In genomic region chr5:134226441-134227192, GRCh38 we compare ENCODE assay signal across 8 cellular contexts. TPM values are rescaled to one million over a fixed set of nuclear protein-coding genes. Genes with fewer than 3 reads are reported as not detected.
DNase-seq lines count a peak whose midpoint lies in the region; ATAC-seq and TF ChIP-seq lines count a peak whose summit lies in the region.

No MANE protein-coding gene starts in this region.

- peak overlapping the region; percentile 62 for H3K18ac ChIP-seq in mesendoderm (ENCODE audit: low read length)

- H3K23ac ChIP-seq in mesendoderm (ENCODE audit: low read length): no peak overlapping the region

- peak overlapping the region; percentile 90 for H3K9ac ChIP-seq in SK-N-MC (ENCODE audit: insufficient read length)
- H3K9ac ChIP-seq in colonic mucosa (ENCODE audit: low read depth in 2 of 2, low read length in 2 of 2): peak overlapping the region; percentile 93 to 97
- H3K9ac ChIP-seq in mesendoderm (ENCODE audit: low read length): peak overlapping the region; percentile 76

- DNase-seq in NCI-H1092 treated with DMSO at 0.1 percent for 48 hours (lab: John Stamatoyannopoulos, UW) (peak; percentile 33), NCI-H1092 (lab: John Stamatoyannopoulos, UW) (no peak), SK-N-MC (ENCODE audit: low read depth, low spot score) (no peak), colonic mucosa (peak; percentile 89), mesendoderm (no peak), upper lobe of left lung (peak; percentile 85 to 92), NCI-H1048 (lab: John Stamatoyannopoulos, UW) (no peak)

- H4K5ac ChIP-seq in mesendoderm (ENCODE audit: low read length): no peak overlapping the region

- no peak overlapping the region for H2BK15ac ChIP-seq in mesendoderm (replicated peaks; ENCODE audit: low read depth)

- no CpG with 5 or more reads among the region's 51 CpGs for WGBS in mesendoderm (ENCODE audit: extremely low coverage, insufficient coverage, low lambda C conversion rate)
- 5 to 6% methylated on average over 16 to 42 of the region's 51 CpGs for WGBS in upper lobe of left lung, 2 donors

- H3K4me1 ChIP-seq in colonic mucosa (peaks cover 20% of the 10 kb centered on the region), mesendoderm (ENCODE audit: control insufficient read depth, low read depth, low read length) (peaks cover 4% of the 10 kb centered on the region), upper lobe of left lung (peaks cover 32 to 41% (median 37%) of the 10 kb centered on the region in 4 donors)

- intact Hi-C loops in colonic mucosa (cut with DNase I): loop anchor here (5.0 kb wide), 1 partner anchor 44 kb away; no protein-coding TSS in a partner anchor

- H3K4me3 ChIP-seq in SK-N-MC (peak overlapping the region; percentile 92), colonic mucosa (peak overlapping the region; percentile 80), mesendoderm (ENCODE audit: low read length) (peak overlapping the region; percentile 64), upper lobe of left lung (peak overlapping the region; percentile 41 to 93 (median 78))

- H2BK5ac ChIP-seq in mesendoderm (ENCODE audit: low read length): no peak overlapping the region

- H3K79me1 ChIP-seq in mesendoderm (ENCODE audit: low read length): peaks cover 4% of the 10 kb centered on the region

- H3K27me3 ChIP-seq in colonic mucosa (no peaks in the 10 kb centered on the region), mesendoderm (ENCODE audit: insufficient read depth, low read length, poor library complexity) (no peaks in the 10 kb centered on the region), upper lobe of left lung (no peaks in the 10 kb centered on the region)

- H3K36me3 ChIP-seq in SK-N-MC (ENCODE audit: insufficient read depth, low read length) (peaks cover 28% of the 10 kb centered on the region), colonic mucosa (no peaks in the 10 kb centered on the region), mesendoderm (ENCODE audit: control insufficient read depth, insufficient read depth, low read length) (no peaks in the 10 kb centered on the region), upper lobe of left lung (no peaks in the 10 kb centered on the region)

- TF ChIP-seq POLR2A in upper lobe of left lung (IDR thresholded peaks at IDR 0.05): peak in 2 of 4 donors; percentile 73 to 77

- ATAC-seq in HG02884 (IDR thresholded peaks at IDR 0.05; ENCODE audit: unreplicated experiment) (peak; percentile 17), upper lobe of left lung (ENCODE audit: low FRiP score in 2 of 2) (peak; percentile 48 to 94)

- TF ChIP-seq CTCF in colonic mucosa (IDR thresholded peaks at IDR 0.05): no peak
- peak in 1 of 6 experiments; percentile 26 for TF ChIP-seq CTCF in upper lobe of left lung (IDR thresholded peaks at IDR 0.05)

- no peak overlapping the region for H4K8ac ChIP-seq in mesendoderm (ENCODE audit: low read depth, low read length)

- H3K27ac ChIP-seq in SK-N-MC (no peak overlapping the region), colonic mucosa (peak overlapping the region; percentile 100), mesendoderm (ENCODE audit: low read depth, low read length) (peak overlapping the region; percentile 51), upper lobe of left lung (peak overlapping the region; percentile 98 to 100 (median 100))

- H3K79me2 ChIP-seq in mesendoderm (ENCODE audit: control insufficient read depth, insufficient read depth, low read length): peaks cover 39% of the 10 kb centered on the region

- H2AK5ac ChIP-seq in mesendoderm (ENCODE audit: low read length): no peak overlapping the region

- H3K4me2 ChIP-seq in mesendoderm (ENCODE audit: low read length): peak overlapping the region; percentile 82

- H3K4ac ChIP-seq in mesendoderm (ENCODE audit: low read depth, low read length): no peak overlapping the region

- TF ChIP-seq EP300 in upper lobe of left lung (IDR thresholded peaks at IDR 0.05): no peak

- H3K56ac ChIP-seq in mesendoderm (ENCODE audit: low read length): peak overlapping the region; percentile 97

- H3K9me3 ChIP-seq in SK-N-MC (ENCODE audit: low read depth, low read length) (no peaks in the 10 kb centered on the region), colonic mucosa (no peaks in the 10 kb centered on the region), upper lobe of left lung (no peaks in the 10 kb centered on the region)

- no peak overlapping the region for H2BK120ac ChIP-seq in mesendoderm (ENCODE audit: low read depth, low read length)

RNA-seq across cellular contexts. Expression of gene PPP2CA, which starts 0.7 kb away (rescaled TPM):
- total RNA-seq in colonic mucosa (100 to 1,000 TPM; 147 to 150 TPM), upper lobe of left lung (100 to 1,000 TPM in 4 of 6 donors, 10 to 100 TPM in 2; 62.9 to 246 (median 118) TPM)
- 82.9 TPM for polyA plus RNA-seq in mesendoderm (2013, experiment 1 of 2)
- polyA plus RNA-seq in mesendoderm (2013, experiment 2 of 2): 80.1 TPM

RNA-seq across cellular contexts. Expression of gene SKP1, which starts 49.9 kb away (rescaled TPM):
- total RNA-seq in colonic mucosa (100 to 1,000 TPM; 235 to 272 TPM), upper lobe of left lung (100 to 1,000 TPM in 5 of 6 donors, 10 to 100 TPM in 1; 24.1 to 232 (median 162) TPM)
- 654 TPM for polyA plus RNA-seq in mesendoderm (2013, experiment 1 of 2)
- 649 TPM for polyA plus RNA-seq in mesendoderm (2013, experiment 2 of 2)

Comparison
In these comparisons a context has a peak if more than half of its experiments do, and no peak if none do; other contexts are left out.
1. DNase-seq: peak in NCI-H1092 treated with DMSO at 0.1 percent for 48 hours (single experiment), colonic mucosa (single experiment) and upper lobe of left lung (2 of 2); none in NCI-H1092 (single experiment), SK-N-MC (single experiment), mesendoderm (single experiment) and NCI-H1048 (single experiment).
2. Peak in every context shown above with its lines, with median percentiles within 50 percentile points of each other: H3K4me3 ChIP-seq and H3K9ac ChIP-seq.